8 cellular contexts compared by ENCODE assay signal in genomic region chr7:44046321-44047061, GRCh38. TPM values are rescaled to one million over a fixed set of nuclear protein-coding genes. Genes with fewer than 3 reads are reported as not detected.
A peak's percentile ranks its signal among the peaks of the same experiment; 100 is the strongest.
DNase-seq lines count a peak whose midpoint lies in the region; ATAC-seq and TF ChIP-seq lines count a peak whose summit lies in the region.

No MANE protein-coding gene starts in this region.

- ATAC-seq in GM21528 (IDR thresholded peaks at IDR 0.05; ENCODE audit: low FRiP score, unreplicated experiment): peak; percentile 57

- H3K9me3 ChIP-seq in MM.1S (replicated peaks; ENCODE audit: insufficient read depth, low read length): no peaks in the 10 kb centered on the region
- H3K9me3 ChIP-seq in stomach: no peaks in the 10 kb centered on the region

- H3K4me3 ChIP-seq in GM08714 (ENCODE audit: low read length) (peak overlapping the region; percentile 84; the same call in 1 of the 2 replicates), MM.1S (ENCODE audit: low read length) (peak overlapping the region; percentile 10; the same call in 1 of the 2 replicates), stomach (peak overlapping the region in 1 of 4 donors; percentile 68), dorsolateral prefrontal cortex (peak overlapping the region in 4 of 59 donors; percentile 4 to 98 (median 52))

- H4K20me1 ChIP-seq in MM.1S (ENCODE audit: insufficient read depth, low read length): peaks cover 8% of the 10 kb centered on the region; the same call in 1 of the 2 replicates

- no peak for TF ChIP-seq POLR2A in stomach (IDR thresholded peaks at IDR 0.05)

- H3K4me2 ChIP-seq in MM.1S (ENCODE audit: low read depth, low read length): peak overlapping the region; percentile 81

- H3K36me3 ChIP-seq in MM.1S (replicated peaks; ENCODE audit: insufficient read depth, low read length) (peaks cover 4% of the 10 kb centered on the region; the same call in 1 of the 2 replicates), stomach (peaks cover 19 to 30% (median 28%) of the 10 kb centered on the region in 4 donors)

- no peaks in the 10 kb centered on the region for H3K27me3 Mint-ChIP-seq in chondrocyte (ENCODE audit: low read depth)

- peaks cover 25% of the 10 kb centered on the region; the same call in 1 of the 2 replicates for H3F3A ChIP-seq in MM.1S (ENCODE audit: insufficient read depth, low read length)

- H3K36me3 Mint-ChIP-seq in chondrocyte (ENCODE audit: low read depth): peaks cover 6% of the 10 kb centered on the region

- intact Hi-C loops in stomach (cut with DNase I; ENCODE audit: low total_unique reads): no loop called here
- intact Hi-C loops in dorsolateral prefrontal cortex (cut with DNase I): no loop called here

- H3K27me3 ChIP-seq in MM.1S (replicated peaks; ENCODE audit: insufficient read depth, low read length) (no peaks in the 10 kb centered on the region), stomach (no peaks in the 10 kb centered on the region), dorsolateral prefrontal cortex (no peaks in the 10 kb centered on the region)

- H3K9me2 ChIP-seq in MM.1S (replicated peaks; ENCODE audit: insufficient read depth, low read length): no peaks in the 10 kb centered on the region

- H2AFZ ChIP-seq in MM.1S (ENCODE audit: low read length): no peak overlapping the region

- peak overlapping the region; percentile 81 for H3K4me3 Mint-ChIP-seq in chondrocyte (ENCODE audit: unreplicated experiment)

- peak; percentile 52 for DNase-seq in MM.1S
- DNase-seq in chondrocyte (ENCODE audit: low spot score): no peak
- DNase-seq in stomach: no peak
- no peak for DNase-seq in COLO829 (ENCODE audit: low spot score)
- DNase-seq in COLO668 (lab: John Stamatoyannopoulos, UW; ENCODE audit: unreplicated experiment): no peak
- DNase-seq in dorsolateral prefrontal cortex: no peak

- H3K9ac ChIP-seq in MM.1S (ENCODE audit: low read length): peak overlapping the region; percentile 16; the same call in 1 of the 2 replicates

- H3K79me2 ChIP-seq in MM.1S (ENCODE audit: low read length): peaks cover 67% of the 10 kb centered on the region

- peak overlapping the region; percentile 73 for H3K27ac Mint-ChIP-seq in chondrocyte (ENCODE audit: unreplicated experiment)

- no peaks in the 10 kb centered on the region for H3K9me3 Mint-ChIP-seq in chondrocyte (ENCODE audit: low read depth)

- peaks cover 35% of the 10 kb centered on the region for H3K4me1 Mint-ChIP-seq in chondrocyte (ENCODE audit: low read depth)

- no peak for TF ChIP-seq EP300 in stomach (IDR thresholded peaks at IDR 0.05)

- 68 to 78% (median 73%) methylated on average over 8 of the region's 8 CpGs for WGBS in stomach, 5 donors

- TF ChIP-seq CTCF in MM.1S (IDR thresholded peaks at IDR 0.05; ENCODE audit: low read length): no peak
- TF ChIP-seq CTCF in chondrocyte (IDR thresholded peaks at IDR 0.05): no peak
- TF ChIP-seq CTCF in stomach (IDR thresholded peaks at IDR 0.05): no peak
- no peak for TF ChIP-seq CTCF in dorsolateral prefrontal cortex (IDR thresholded peaks at IDR 0.05 in 54 of 56, conservative IDR thresholded peaks at IDR 0.05 in 2 of 56; ENCODE audit: low read depth in 1 of 56, partially characterized antibody in 56 of 56)

- H3K4me1 ChIP-seq in MM.1S (ENCODE audit: low read length) (peaks cover 23% of the 10 kb centered on the region), stomach (peaks cover 38 to 64% (median 59%) of the 10 kb centered on the region in 4 donors)

- H3K27ac ChIP-seq in MM.1S (ENCODE audit: low read length) (peak overlapping the region; percentile 66), stomach (peak overlapping the region in 3 of 5 donors; percentile 57 to 97 (median 89)), dorsolateral prefrontal cortex (peak overlapping the region in 6 of 59 donors; percentile 4 to 93 (median 55))

RNA-seq across cellular contexts. Expression of gene DBNL, which starts 2.0 kb away (rescaled TPM):
- 95.5 to 115 TPM (median 97.1 TPM) in 3 replicates for total RNA-seq in chondrocyte
- 100 to 1,000 TPM in 2 of 5 donors, 10 to 100 TPM in 3; 27.4 to 154 (median 77.8) TPM for total RNA-seq in stomach
- polyA plus RNA-seq in stomach: 10 to 100 TPM; 75.9 to 98.7 (median 78.1) TPM
- total RNA-seq in dorsolateral prefrontal cortex: 100 to 1,000 TPM in 17 of 120 experiments, 10 to 100 TPM in 103; 58.1 to 115 (median 89.4) TPM

RNA-seq across cellular contexts. Expression of gene PGAM2, which starts 18.9 kb away (rescaled TPM):
- total RNA-seq in chondrocyte (0.25 to 0.41 TPM in 2 of 3 replicates, not detected in the other), stomach (under 1 TPM in 1 of 5 donors, not detected in 4; 0.92 TPM), dorsolateral prefrontal cortex (10 to 100 TPM in 66 of 120 experiments, 1 to 10 TPM in 54; 2.8 to 52.0 (median 11.0) TPM)
- polyA plus RNA-seq in stomach: 1 to 10 TPM; 3.1 to 5.8 (median 4.2) TPM

RNA-seq across cellular contexts. Expression of gene POLM, which starts 35.8 kb away (rescaled TPM):
- total RNA-seq in chondrocyte (14.3 to 19.0 TPM (median 15.5 TPM) in 3 replicates), stomach (10 to 100 TPM in 4 of 5 donors, 1 to 10 TPM in 1; 4.7 to 94.2 (median 17.8) TPM), dorsolateral prefrontal cortex (10 to 100 TPM; 10.6 to 34.8 (median 18.7) TPM)
- 10 to 100 TPM; 10.2 to 18.6 (median 10.6) TPM for polyA plus RNA-seq in stomach

RNA-seq across cellular contexts. Expression of gene SPDYE1, which starts 48.8 kb away (rescaled TPM):
- total RNA-seq in chondrocyte (not detected in 3 replicates), stomach (not detected), dorsolateral prefrontal cortex (under 1 TPM in 10 of 120 experiments, not detected in 110; 0.18 to 0.53 (median 0.29) TPM)
- polyA plus RNA-seq in stomach: not detected

RNA-seq across cellular contexts. Expression of gene AEBP1, which starts 57.7 kb away (rescaled TPM):
- 242 to 422 TPM (median 412 TPM) in 3 replicates for total RNA-seq in chondrocyte
- total RNA-seq in stomach: 100 to 1,000 TPM in 1 of 5 donors, 10 to 100 TPM in 4; 37.3 to 179 (median 58.8) TPM
- 10 to 100 TPM; 14.6 to 36.7 (median 17.7) TPM for polyA plus RNA-seq in stomach
- total RNA-seq in dorsolateral prefrontal cortex: 100 to 1,000 TPM in 5 of 120 experiments, 10 to 100 TPM in 114, 1 to 10 TPM in 1; 9.1 to 175 (median 43.5) TPM
